In the genomic region with DNA sequence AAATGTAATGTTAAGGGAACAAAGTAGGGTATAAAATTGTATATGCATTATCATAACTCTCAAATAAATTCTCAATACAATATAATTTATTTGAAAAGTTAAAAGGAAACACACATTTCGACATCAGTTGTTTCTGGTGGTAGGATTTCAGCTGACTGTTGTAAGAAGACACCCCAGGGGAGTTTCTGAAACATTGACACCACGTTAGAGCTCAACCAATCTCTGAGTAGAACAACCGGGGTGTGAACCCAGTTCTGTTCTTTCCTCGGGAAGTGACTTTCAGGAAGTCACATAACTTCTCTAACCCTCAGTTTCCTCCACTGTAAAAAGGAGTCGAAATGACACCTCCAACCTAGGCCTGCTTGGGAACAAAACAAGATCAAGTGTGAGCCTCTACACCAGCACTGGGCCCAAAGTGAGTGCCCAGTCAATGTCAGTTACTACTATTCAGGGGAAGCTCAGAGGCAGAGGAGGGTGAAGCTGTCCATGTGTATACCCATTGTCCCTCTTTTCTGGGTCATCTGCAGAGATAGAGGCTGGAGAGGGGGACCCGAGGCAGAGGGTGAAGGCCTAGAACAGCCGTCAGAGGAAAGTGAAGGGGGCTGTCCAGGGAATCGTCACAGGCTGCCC, we compare ENCODE assay signal across 18 cellular contexts.
DNase-seq lines count a peak whose midpoint lies in the region; ATAC-seq and TF ChIP-seq lines count a peak whose summit lies in the region.
"Had no signal": no experiment of that assay in that cellular context is flagged by ENCODE, and none has a peak within 500 bp of the region (broad histone marks: within the 10 kb centered on the region; RNA-seq: fewer than 3 reads in every experiment).

No MANE protein-coding gene starts in this region.

- H3K4me1 ChIP-seq in trophoblast cell (ENCODE audit: control insufficient read depth in 1 of 2, insufficient read depth in 2 of 2, low read length in 2 of 2) (peaks cover 16 to 19% of the 10 kb centered on the region in 2 experiments), A673 (ENCODE audit: insufficient read depth, low read length, poor library complexity, severe bottlenecking) (no peaks in the 10 kb centered on the region)
- H3K4me1 ChIP-seq: right atrium auricular region, upper lobe of right lung had no signal

- H3K9me3 ChIP-seq in T-helper 17 cell (ENCODE audit: control insufficient read depth, low read length, poor library complexity, severe bottlenecking) = no peaks in the 10 kb centered on the region
- no peaks in the 10 kb centered on the region for H3K9me3 ChIP-seq in trophoblast cell (ENCODE audit: insufficient read depth, low read depth, low read length)
- H3K9me3 ChIP-seq in A673 (ENCODE audit: low read depth, low read length, poor library complexity, severe bottlenecking) = no peaks in the 10 kb centered on the region
- H3K9me3 ChIP-seq: right atrium auricular region, upper lobe of right lung had no signal

- peaks cover 18% of the 10 kb centered on the region for H3K79me1 ChIP-seq in trophoblast cell (ENCODE audit: low read length)

- no peaks in the 10 kb centered on the region for H3K36me3 ChIP-seq in trophoblast cell (ENCODE audit: control insufficient read depth in 1 of 2, insufficient read depth in 2 of 2, low read length in 2 of 2)
- H3K36me3 ChIP-seq in A673 (ENCODE audit: insufficient read depth, low read length, poor library complexity, severe bottlenecking) = no peaks in the 10 kb centered on the region
- H3K36me3 ChIP-seq: right atrium auricular region, upper lobe of right lung had no signal

- H3K18ac ChIP-seq in trophoblast cell (ENCODE audit: low read length) = no peak overlapping the region

- no peak overlapping the region for H2AFZ ChIP-seq in trophoblast cell (ENCODE audit: insufficient read depth, low read length, poor library complexity)

- H3K4ac ChIP-seq in trophoblast cell (ENCODE audit: low read depth, low read length) = no peak overlapping the region

- H2AK5ac ChIP-seq in trophoblast cell (ENCODE audit: low read length) = peak overlapping the region; percentile 88

- no peak overlapping the region for H3K4me2 ChIP-seq in trophoblast cell (ENCODE audit: low read length)

- H3K14ac ChIP-seq in trophoblast cell (ENCODE audit: low read length) = peak overlapping the region; percentile 20

- H3K27me3 ChIP-seq in trophoblast cell (ENCODE audit: insufficient read depth, low read length) (no peaks in the 10 kb centered on the region), A673 (replicated peaks; ENCODE audit: insufficient read depth, low read depth, low read length, poor library complexity) (no peaks in the 10 kb centered on the region)
- H3K27me3 ChIP-seq: foreskin keratinocyte, right atrium auricular region, upper lobe of right lung had no signal

- POLR2A ChIA-PET in A673 (lab: Charles Lee; ENCODE audit: low non-redundant PET) = no interaction called here

- H3K79me2 ChIP-seq in trophoblast cell (ENCODE audit: control insufficient read depth, insufficient read depth, low read length, poor library complexity) = no peaks in the 10 kb centered on the region

- CTCF ChIA-PET in activated CD8-positive, alpha-beta memory T cell treated with anti-CD3 and anti-CD28 coated beads, Interleukin-2, amount 10 ng/mL, durations not matched to agents 7 days and 5 days (lab: Charles Lee) = interaction anchor here (1.2 to 2.9 kb wide), 3 partner anchors 13 to 525 kb away, joined by 3 to 19 read pairs (median 8); no protein-coding TSS in a partner anchor
- CTCF ChIA-PET in A673 (lab: Charles Lee) = no interaction called here

- H3K27me3 Mint-ChIP-seq in activated CD8-positive, alpha-beta memory T cell treated with anti-CD3 and anti-CD28 coated beads, Interleukin-2, amount 10 ng/mL, durations not matched to agents 7 days and 5 days = no peaks in the 10 kb centered on the region
- H3K27me3 Mint-ChIP-seq in T-helper 17 cell = no peaks in the 10 kb centered on the region

- no peaks in the 10 kb centered on the region for H3K9me3 Mint-ChIP-seq in activated CD8-positive, alpha-beta memory T cell treated with anti-CD3 and anti-CD28 coated beads, Interleukin-2, amount 10 ng/mL, durations not matched to agents 7 days and 5 days (ENCODE audit: low read depth)

- intact Hi-C loops in A673 (cut with micrococcal nuclease; ENCODE audit: unreplicated experiment) (no loop called here), posterior vena cava (cut with DNase I) (no loop called here)

- no TSS peak for BruUV-seq in A673 (replicated peaks; lab: Mats Ljungman, UMichigan)

- H3K4me3 ChIP-seq in trophoblast cell (ENCODE audit: low read depth, low read length) (no peak overlapping the region), A673 (ENCODE audit: low read depth, low read length, poor library complexity, severe bottlenecking) (no peak overlapping the region)
- H3K4me3 ChIP-seq: right atrium auricular region, upper lobe of right lung had no signal

- H3K27ac ChIP-seq in trophoblast cell (ENCODE audit: low read depth, low read length) (no peak overlapping the region), A673 (ENCODE audit: low read depth, low read length, poor library complexity, severe bottlenecking) (no peak overlapping the region)
- H3K27ac ChIP-seq: C4-2B, right atrium auricular region, upper lobe of right lung had no signal

- peak overlapping the region; percentile 95 for H2BK12ac ChIP-seq in trophoblast cell (ENCODE audit: low read length)

- no peak overlapping the region for H4K8ac ChIP-seq in trophoblast cell (ENCODE audit: low read depth, low read length)

- no peak for DNase-seq in activated CD8-positive, alpha-beta memory T cell treated with anti-CD3 and anti-CD28 coated beads, Interleukin-2, amount 10 ng/mL, durations not matched to agents 7 days and 5 days
- no peak for DNase-seq in activated CD8-positive, alpha-beta memory T cell treated with anti-CD3 and anti-CD28 coated beads for 24 hours
- DNase-seq in T-helper 17 cell = no peak
- DNase-seq in fibroblast of gingiva (ENCODE audit: low read depth) = peak; percentile 55
- no peak for DNase-seq in trophoblast cell
- DNase-seq in A673 (ENCODE audit: low spot score) = no peak
- no peak for DNase-seq in posterior vena cava (ENCODE audit: low spot score)
- no peak for DNase-seq in activated effector memory CD4-positive, alpha-beta T cell treated with Interleukin-2 at 50 U/mL for 16 hours
- DNase-seq: amniotic stem cell; foreskin keratinocyte; NCI-H1436; NCI-H82; nucleus accumbens; stimulated activated naive CD4-positive, alpha-beta T cell treated with Interleukin-2 at 50 U/mL for 16 hours; upper lobe of right lung had no signal

- peak overlapping the region; percentile 81 for H2BK120ac ChIP-seq in trophoblast cell (ENCODE audit: insufficient read depth, low read length, poor library complexity)

- no CpG with 5 or more reads among the region's 8 CpGs for WGBS in trophoblast cell (ENCODE audit: extremely low coverage, insufficient coverage, insufficient read length)

- peaks cover 28% of the 10 kb centered on the region for H3K36me3 Mint-ChIP-seq in activated CD8-positive, alpha-beta memory T cell treated with anti-CD3 and anti-CD28 coated beads, Interleukin-2, amount 10 ng/mL, durations not matched to agents 7 days and 5 days
- H3K36me3 Mint-ChIP-seq in T-helper 17 cell (ENCODE audit: low read depth) = peaks cover 2% of the 10 kb centered on the region

- no peak overlapping the region for H3K9ac ChIP-seq in trophoblast cell (ENCODE audit: low read length)

- no peak for ATAC-seq in activated CD8-positive, alpha-beta memory T cell treated with anti-CD3 and anti-CD28 coated beads, Interleukin-2, amount 10 ng/mL, durations not matched to agents 7 days and 5 days
- ATAC-seq in T-helper 17 cell = no peak
- ATAC-seq: foreskin keratinocyte, SK-N-SH treated with all-trans-retinoic acid at 6 μM for 48 hours, upper lobe of right lung had no signal

- TF ChIP-seq CTCF in A673 (conservative IDR thresholded peaks at IDR 0.05; ENCODE audit: low read depth, low read length) = no peak

- H3K27ac Mint-ChIP-seq in activated CD8-positive, alpha-beta memory T cell treated with anti-CD3 and anti-CD28 coated beads, Interleukin-2, amount 10 ng/mL, durations not matched to agents 7 days and 5 days = peak overlapping the region; percentile 64
- peak overlapping the region; percentile 27 for H3K27ac Mint-ChIP-seq in T-helper 17 cell

- H4K91ac ChIP-seq in trophoblast cell (ENCODE audit: low read depth, low read length) = peak overlapping the region; percentile 23

- H3K4me1 Mint-ChIP-seq in activated CD8-positive, alpha-beta memory T cell treated with anti-CD3 and anti-CD28 coated beads, Interleukin-2, amount 10 ng/mL, durations not matched to agents 7 days and 5 days = peaks cover 25% of the 10 kb centered on the region
- H3K4me1 Mint-ChIP-seq in T-helper 17 cell = peaks cover 5% of the 10 kb centered on the region

- H4K12ac ChIP-seq in trophoblast cell (ENCODE audit: low read depth, low read length) = no peak overlapping the region

- H2BK5ac ChIP-seq in trophoblast cell (ENCODE audit: low read depth, low read length, poor library complexity) = no peak overlapping the region

- no peak overlapping the region for H3K23ac ChIP-seq in trophoblast cell (ENCODE audit: low read length)

- H3K4me3 Mint-ChIP-seq in activated CD8-positive, alpha-beta memory T cell treated with anti-CD3 and anti-CD28 coated beads, Interleukin-2, amount 10 ng/mL, durations not matched to agents 7 days and 5 days = no peak overlapping the region
- peak overlapping the region; percentile 61 for H3K4me3 Mint-ChIP-seq in T-helper 17 cell
